Comparison of ENCODE assay signal across 22 cellular contexts in the genomic region with DNA sequence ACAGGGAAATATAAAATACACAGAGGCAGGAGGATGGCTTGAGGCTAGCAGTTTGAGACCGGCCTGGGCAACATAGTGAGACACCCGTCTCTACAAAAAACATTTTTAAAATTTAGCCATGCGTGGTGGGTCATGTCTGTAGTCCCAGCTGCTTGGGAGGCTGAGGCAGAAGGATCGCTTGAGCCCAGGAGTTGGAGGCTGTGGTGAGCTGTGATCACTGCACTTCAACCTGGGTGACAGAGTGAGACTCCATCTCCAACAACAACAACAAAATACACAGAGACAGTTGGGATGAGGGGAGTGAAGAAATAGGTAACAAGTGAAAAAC. TPM values are rescaled to one million over a fixed set of nuclear protein-coding genes. Genes with fewer than 3 reads are reported as not detected.
DNase-seq lines count a peak whose midpoint lies in the region; ATAC-seq, FAIRE-seq and TF ChIP-seq lines count a peak whose summit lies in the region.
"Had no signal": no experiment of that assay in that cellular context is flagged by ENCODE, and none has a peak within 500 bp of the region (broad histone marks: within the 10 kb centered on the region; RNA-seq: fewer than 3 reads in every experiment).

No MANE protein-coding gene starts in this region.

- peak; percentile 40 for FAIRE-seq in K562 (lab: Jason Lieb, UNC)
- FAIRE-seq: colon, H54 had no signal

- TF ChIP-seq CTCF in K562 (IDR thresholded peaks at IDR 0.05 in 2 of 3, conservative IDR thresholded peaks at IDR 0.05 in 1 of 3; ENCODE audit: insufficient read depth in 2 of 3, low read depth in 1 of 3, low read length in 3 of 3) (no peak), neural progenitor cell (IDR thresholded peaks at IDR 0.05) (no peak)

- peaks cover 22% of the 10 kb centered on the region for H3F3A ChIP-seq in neural progenitor cell (ENCODE audit: low read depth)

- H3K27ac Mint-ChIP-seq in CD4-positive, CD25-positive, alpha-beta regulatory T cell = peak overlapping the region in 2 of 3 donors; percentile 63 to 78
- peak overlapping the region; percentile 34 for H3K27ac Mint-ChIP-seq in neural progenitor cell
- H3K27ac Mint-ChIP-seq: stimulated activated naive CD8-positive, alpha-beta T cell treated with anti-CD3 and anti-CD28 coated beads, Interleukin-15, Interleukin-2, amounts not matched to agents 100 ng/mL and 50 ng/mL, for 24 hours had no signal

- POLR2A ChIA-PET in K562 (lab: Yijun Ruan, JAX) = interaction anchor here (0.6 kb wide), 2 partner anchors 10 to 17 kb away, joined by 3 to 4 read pairs; no protein-coding TSS in a partner anchor

- no TSS peak for BruUV-seq in K562 (replicated peaks; lab: Mats Ljungman, UMichigan)

- no peak for TF ChIP-seq RAD21 in K562 (CRISPR knock-in tag; conservative IDR thresholded peaks at IDR 0.05 in 1 of 2, IDR thresholded peaks at IDR 0.05 in 1 of 2)

- no peaks in the 10 kb centered on the region for H3K9me3 ChIP-seq in CD4-positive, CD25-positive, alpha-beta regulatory T cell (ENCODE audit: control insufficient read depth in 2 of 2, low read length in 2 of 2)
- H3K9me3 ChIP-seq in K562 (replicated peaks; ENCODE audit: control insufficient read depth, insufficient read depth, low read depth, low read length) (no peaks in the 10 kb centered on the region), neural progenitor cell (ENCODE audit: low read depth) (no peaks in the 10 kb centered on the region)
- H3K9me3 ChIP-seq: left ventricle myocardium inferior, mucosa of descending colon, upper lobe of left lung had no signal

- H3K9me1 ChIP-seq in K562 (ENCODE audit: control insufficient read depth, insufficient read depth, low read length) = no peaks in the 10 kb centered on the region

- H2AFZ ChIP-seq in K562 (ENCODE audit: low read depth, low read length) (no peak overlapping the region), neural progenitor cell (replicated peaks) (no peak overlapping the region)

- 98% methylated on average over 4 of the region's 4 CpGs for WGBS in K562 (ENCODE audit: insufficient coverage, low coverage, missing lambda C conversion rate)

- no peak for ATAC-seq in CD4-positive, CD25-positive, alpha-beta regulatory T cell (ENCODE audit: low read depth in 2 of 2)
- ATAC-seq in K562 (no peak), HG02610 (IDR thresholded peaks at IDR 0.05; ENCODE audit: unreplicated experiment) (no peak)

- peaks cover 0 to 6% (median 0%) of the 10 kb centered on the region in 4 donors for H3K4me1 Mint-ChIP-seq in CD4-positive, CD25-positive, alpha-beta regulatory T cell
- H3K4me1 Mint-ChIP-seq in neural progenitor cell = peaks cover 25% of the 10 kb centered on the region

- no peaks in the 10 kb centered on the region for H3K27me3 Mint-ChIP-seq in CD4-positive, CD25-positive, alpha-beta regulatory T cell
- H3K27me3 Mint-ChIP-seq in neural progenitor cell (ENCODE audit: insufficient read depth, low read depth) = peaks cover 4% of the 10 kb centered on the region
- H3K27me3 Mint-ChIP-seq: stimulated activated naive CD8-positive, alpha-beta T cell treated with anti-CD3 and anti-CD28 coated beads, Interleukin-15, Interleukin-2, amounts not matched to agents 100 ng/mL and 50 ng/mL, for 24 hours had no signal

- DNase-seq in CD4-positive, CD25-positive, alpha-beta regulatory T cell = no peak
- DNase-seq in K562 (ENCODE audit: extremely low read depth in 1 of 4, low spot score in 3 of 4) = no peak
- DNase-seq in left kidney (ENCODE audit: low read depth, low spot score) = peak; percentile 26
- DNase-seq in neural progenitor cell (ENCODE audit: low spot score) = no peak
- DNase-seq in DMS153 treated with DMSO at 0.1 percent for 48 hours (lab: John Stamatoyannopoulos, UW; ENCODE audit: unreplicated experiment) = no peak
- DNase-seq in G401 (ENCODE audit: low spot score) = no peak
- DNase-seq in NCI-H187 treated with DMSO at 0.1 percent for 48 hours (lab: John Stamatoyannopoulos, UW) = no peak
- DNase-seq: brain microvascular endothelial cell; glutamatergic neuron; left ventricle myocardium inferior; NCI-H524 treated with DMSO at 0.1 percent for 48 hours; stimulated activated CD4-positive, alpha-beta T cell treated with anti-CD3 and anti-CD28 coated beads, Interleukin-12 subunit alpha, Interleukin-12 subunit beta, amount 100 ng/mL, for 4 hours; stimulated activated CD4-positive, alpha-beta T cell treated with anti-CD3 and anti-CD28 coated beads, Interleukin-4, amount 100 ng/mL, for 4 hours; T-helper 2 cell had no signal

- no peaks in the 10 kb centered on the region for H3K4me1 ChIP-seq in CD4-positive, CD25-positive, alpha-beta regulatory T cell (ENCODE audit: control insufficient read depth, insufficient read depth, low read length, poor library complexity, severe bottlenecking)
- H3K4me1 ChIP-seq in K562 (replicated peaks in 1 of 2; ENCODE audit: control insufficient read depth in 2 of 2, insufficient read depth in 2 of 2, low read length in 2 of 2) = no peaks in the 10 kb centered on the region
- peaks cover 38% of the 10 kb centered on the region for H3K4me1 ChIP-seq in neural progenitor cell
- H3K4me1 ChIP-seq: left ventricle myocardium inferior had no signal

- CTCF ChIA-PET in K562 (lab: Yijun Ruan, JAX; ENCODE audit: low intra/inter-chr PET ratio) = no interaction called here

- H3K79me2 ChIP-seq in K562 (ENCODE audit: control insufficient read depth, insufficient read depth, low read length) (no peaks in the 10 kb centered on the region), neural progenitor cell (ENCODE audit: low read depth) (no peaks in the 10 kb centered on the region)

- no peaks in the 10 kb centered on the region for H3K27me3 ChIP-seq in CD4-positive, CD25-positive, alpha-beta regulatory T cell (ENCODE audit: control insufficient read depth, insufficient read depth, low read length)
- H3K27me3 ChIP-seq in K562 (ENCODE audit: control insufficient read depth in 2 of 2, insufficient read depth in 2 of 2, low read length in 2 of 2) (no peaks in the 10 kb centered on the region), neural progenitor cell (no peaks in the 10 kb centered on the region)
- H3K27me3 ChIP-seq: brain microvascular endothelial cell, upper lobe of left lung had no signal

- H3K27ac ChIP-seq in CD4-positive, CD25-positive, alpha-beta regulatory T cell (ENCODE audit: insufficient read depth, low read length, poor library complexity, severe bottlenecking) = no peak overlapping the region
- no peak overlapping the region for H3K27ac ChIP-seq in K562 (ENCODE audit: extremely low read depth, low read depth, low read length)
- H3K27ac ChIP-seq in neural progenitor cell = peak overlapping the region; percentile 78
- H3K27ac ChIP-seq: brain microvascular endothelial cell, KMS-11, left ventricle myocardium inferior, SK-N-MC had no signal

- no peaks in the 10 kb centered on the region for H4K20me1 ChIP-seq in K562 (replicated peaks; ENCODE audit: control insufficient read depth, insufficient read depth, low read length)
- H4K20me1 ChIP-seq in neural progenitor cell (ENCODE audit: low read depth) = no peaks in the 10 kb centered on the region

- H3K4me3 Mint-ChIP-seq in CD4-positive, CD25-positive, alpha-beta regulatory T cell = no peak overlapping the region
- no peak overlapping the region for H3K4me3 Mint-ChIP-seq in neural progenitor cell
- H3K4me3 Mint-ChIP-seq: stimulated activated naive CD8-positive, alpha-beta T cell treated with anti-CD3 and anti-CD28 coated beads, Interleukin-15, Interleukin-2, amounts not matched to agents 100 ng/mL and 50 ng/mL, for 24 hours had no signal

- H3K4me2 ChIP-seq in K562 (ENCODE audit: insufficient read depth, low read length) (no peak overlapping the region), neural progenitor cell (peak overlapping the region; percentile 61)
- H3K4me2 ChIP-seq: KMS-11 had no signal

- no peaks in the 10 kb centered on the region for H3K36me3 ChIP-seq in CD4-positive, CD25-positive, alpha-beta regulatory T cell (ENCODE audit: control insufficient read depth, insufficient read depth, low read length)
- H3K36me3 ChIP-seq in K562 (ENCODE audit: control insufficient read depth, insufficient read depth, low read length) (peaks cover 85% of the 10 kb centered on the region), neural progenitor cell (no peaks in the 10 kb centered on the region)
- H3K36me3 ChIP-seq: brain microvascular endothelial cell had no signal

- H3K36me3 Mint-ChIP-seq in CD4-positive, CD25-positive, alpha-beta regulatory T cell = peaks cover 24% of the 10 kb centered on the region
- no peaks in the 10 kb centered on the region for H3K36me3 Mint-ChIP-seq in neural progenitor cell

- in situ Hi-C loops in K562 (cut with MboI) = no loop called here
- in situ Hi-C loops in G401 (cut with HindIII; ENCODE audit: low sequenced_read_pairs) = no loop called here

- no peak for TF ChIP-seq POLR2A in K562 (conservative IDR thresholded peaks at IDR 0.05)

- intact Hi-C loops in K562 (cut with micrococcal nuclease) = no loop called here

- H3K9ac ChIP-seq in K562 (ENCODE audit: insufficient read depth in 1 of 2, low read depth in 2 of 2, low read length in 2 of 2) (no peak overlapping the region), neural progenitor cell (no peak overlapping the region)
- H3K9ac ChIP-seq: KMS-11 had no signal

- no peak for TF ChIP-seq EP300 in K562 (IDR thresholded peaks at IDR 0.05; ENCODE audit: low read length)

- H3K9me3 Mint-ChIP-seq in CD4-positive, CD25-positive, alpha-beta regulatory T cell = no peaks in the 10 kb centered on the region
- no peaks in the 10 kb centered on the region for H3K9me3 Mint-ChIP-seq in neural progenitor cell
- H3K9me3 Mint-ChIP-seq: stimulated activated naive CD8-positive, alpha-beta T cell treated with anti-CD3 and anti-CD28 coated beads, Interleukin-15, Interleukin-2, amounts not matched to agents 100 ng/mL and 50 ng/mL, for 24 hours had no signal

- H3K4me3 ChIP-seq in CD4-positive, CD25-positive, alpha-beta regulatory T cell (ENCODE audit: low read depth, low read length) = no peak overlapping the region
- H3K4me3 ChIP-seq in K562 (no peak overlapping the region), neural progenitor cell (no peak overlapping the region)
- H3K4me3 ChIP-seq: left ventricle myocardium inferior, mucosa of descending colon, SK-N-MC, upper lobe of left lung had no signal

RNA-seq across cellular contexts. Expression of a gene that starts 55.1 kb away (rescaled TPM):
- 9.7 TPM for total RNA-seq in CD4-positive, CD25-positive, alpha-beta regulatory T cell
- 1 to 10 TPM; 3.2 to 7.7 (median 5.8) TPM for polyA plus RNA-seq in CD4-positive, CD25-positive, alpha-beta regulatory T cell
- total RNA-seq in K562 (2011; cell fraction: chromatin; rRNA removed; ENCODE audit: low replicate concordance) = 117 and 175 TPM in 2 replicates
- 81.5 and 91.5 TPM in 2 replicates for total RNA-seq in K562 (2011; cell fraction: nucleolus; rRNA removed)
- 112 and 122 TPM in 2 replicates for total RNA-seq in K562 (2011; cell fraction: nucleoplasm; rRNA removed)
- total RNA-seq in K562 (2014; rRNA removed) = 27.8 and 35.6 TPM in 2 replicates
- 36.1 and 38.2 TPM in 2 replicates for total RNA-seq in K562 (2014; rRNA removed; fragmentation: Illumina TruSeq; extraction: Trizol)
- total RNA-seq in K562 (2015; rRNA removed; fragmentation: Illumina TruSeq; extraction: Trizol) = 35.2 and 37.3 TPM in 2 replicates
- 37.4 and 40.4 TPM in 2 replicates for total RNA-seq in K562 (2021)
- polyA plus RNA-seq in K562 (2011; rRNA removed) = 38.0 and 44.4 TPM in 2 replicates
- polyA plus RNA-seq in K562 (2011; cell fraction: cytosol; rRNA removed) = 25.2 and 36.0 TPM in 2 replicates
- 36.6 and 39.7 TPM in 2 replicates for polyA plus RNA-seq in K562 (2011; cell fraction: nucleus; rRNA removed)
- 23.3 and 26.8 TPM in 2 replicates for polyA plus RNA-seq in K562 (2012)
- polyA plus RNA-seq in K562 (2014; fragmentation: Illumina TruSeq; extraction: Trizol) = 30.1 and 36.1 TPM in 2 replicates
- polyA plus RNA-seq in K562 (2014; fragmentation: Nextera tagmentation; extraction: Ambion mirVana) = 10 to 100 TPM; 10.9 to 11.9 TPM
- polyA plus RNA-seq in K562 (2014; rRNA removed) = 21.9 and 31.0 TPM in 2 replicates
- polyA minus RNA-seq in K562 (2011; rRNA and poly(A)+ RNA removed) = 91.5 and 92.3 TPM in 2 replicates
- polyA minus RNA-seq in K562 (2011; cell fraction: cytosol; rRNA and poly(A)+ RNA removed) = 38.1 and 39.9 TPM in 2 replicates
- 36.2 and 58.4 TPM in 2 replicates for polyA minus RNA-seq in K562 (2011; cell fraction: nucleus; rRNA and poly(A)+ RNA removed)
- 7.9 and 12.0 TPM in 2 replicates for total RNA-seq in neural progenitor cell (ENCODE audit: low replicate concordance)
- total RNA-seq in G401 (2014; rRNA removed; shearing (Covaris generic)) = 5.2 and 6.1 TPM in 2 replicates
